Comparison of ENCODE assay signal across 27 cellular contexts in the genomic region with DNA sequence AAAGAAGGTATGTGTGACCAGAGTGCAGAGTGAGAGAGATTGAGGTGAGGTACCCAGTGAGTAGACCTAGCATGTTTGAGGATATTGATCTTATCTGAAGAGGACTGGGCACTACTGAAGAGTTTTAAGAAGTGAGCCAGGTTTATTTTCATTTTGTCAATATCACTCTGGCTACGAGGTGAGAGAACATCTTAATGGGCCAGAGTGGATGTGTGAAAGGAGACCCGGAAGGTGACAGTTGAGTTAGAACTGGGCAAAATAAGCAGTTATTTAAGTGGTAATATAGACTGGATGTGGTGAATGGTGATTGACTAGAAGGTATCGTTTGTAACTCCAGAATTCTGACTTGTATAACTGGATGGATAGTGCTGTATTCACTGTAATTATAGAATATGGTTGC.
"Had no signal": no experiment of that assay in that cellular context is flagged by ENCODE, and none has a peak within 500 bp of the region (broad histone marks: within the 10 kb centered on the region; RNA-seq: fewer than 3 reads in every experiment).

No MANE protein-coding gene starts in this region.

- H3K9me3 ChIP-seq: heart left ventricle, lower lobe of right lung, neutrophil, ovary, transverse colon had no signal

- H3K27me3 ChIP-seq: brain microvascular endothelial cell, heart left ventricle, neutrophil, ovary, transverse colon had no signal

- ATAC-seq: activated CD4-positive, alpha-beta T cell treated with anti-CD3 and anti-CD28 coated beads for 36 hours; left colon; lower lobe of right lung; naive thymus-derived CD8-positive, alpha-beta T cell; sciatic nerve; stimulated activated effector memory CD8-positive, alpha-beta T cell treated with anti-CD3 and anti-CD28 coated beads, Interleukin-12 subunit alpha, Interleukin-12 subunit beta, amount 100 ng/mL, for 72 hours; stimulated activated naive CD8-positive, alpha-beta T cell treated with anti-CD3 and anti-CD28 coated beads, Interleukin-15, amount 100 ng/mL, for 72 hours had no signal

- H3K27ac ChIP-seq: brain microvascular endothelial cell, epithelial cell of prostate, lower lobe of right lung, neutrophil, ovary, transverse colon had no signal

- H3K9me3 Mint-ChIP-seq: activated naive CD4-positive, alpha-beta T cell treated with anti-CD3 and anti-CD28 coated beads, Interleukin-2, amount 10 ng/mL, durations not matched to agents 7 days and 5 days; activated T-cell treated with anti-CD3 and anti-CD28 coated beads, Interleukin-2, amount 50 U/mL, for 24 hours; activated T-helper 2 cell treated with anti-CD3 and anti-CD28 coated beads, Interferon-gamma antibody, Interleukin-2, Interleukin-4, amounts not matched to agents 10 μg/mL and 5 μg/mL and 100 μg/mL, durations not matched to agents 14 hours and 24 hours and 36 hours; central memory CD8-positive, alpha-beta T cell; endodermal cell; naive thymus-derived CD8-positive, alpha-beta T cell; stimulated activated effector memory CD8-positive, alpha-beta T cell treated with anti-CD3 and anti-CD28 coated beads, Interleukin-12 subunit alpha, Interleukin-12 subunit beta, amount 100 ng/mL, for 72 hours; stimulated activated naive CD8-positive, alpha-beta T cell treated with anti-CD3 and anti-CD28 coated beads, Interleukin-15, amount 100 ng/mL, for 72 hours; T-helper 1 cell treated with Interleukin-12 subunit alpha and Interleukin-12 subunit beta and Interleukin-4 antibody, amounts not matched to agents 30 μg/mL and 1 μg/mL, for 36 hours had no signal

- H3K4me3 ChIP-seq: heart left ventricle, lower lobe of right lung, ovary, transverse colon had no signal

- H3K36me3 ChIP-seq: brain microvascular endothelial cell, neutrophil, ovary, transverse colon had no signal

- H3K36me3 Mint-ChIP-seq: activated naive CD4-positive, alpha-beta T cell treated with anti-CD3 and anti-CD28 coated beads, Interleukin-2, amount 10 ng/mL, durations not matched to agents 7 days and 5 days; stimulated activated effector memory CD8-positive, alpha-beta T cell treated with anti-CD3 and anti-CD28 coated beads, Interleukin-12 subunit alpha, Interleukin-12 subunit beta, amount 100 ng/mL, for 72 hours had no signal

- H3K4me1 ChIP-seq: transverse colon had no signal

- H3K27me3 Mint-ChIP-seq: activated B cell treated with CpG ODN at 0.5 μM for 24 hours; activated CD4-positive, alpha-beta T cell treated with anti-CD3 and anti-CD28 coated beads for 36 hours; activated naive CD4-positive, alpha-beta T cell treated with anti-CD3 and anti-CD28 coated beads, Interleukin-2, amount 10 ng/mL, durations not matched to agents 7 days and 5 days; activated T-cell treated with anti-CD3 and anti-CD28 coated beads, Interleukin-2, amount 50 U/mL, for 24 hours; central memory CD8-positive, alpha-beta T cell; naive thymus-derived CD8-positive, alpha-beta T cell; stimulated activated naive CD8-positive, alpha-beta T cell treated with anti-CD3 and anti-CD28 coated beads, Interleukin-15, amount 100 ng/mL, for 72 hours had no signal

- H3K4me1 Mint-ChIP-seq: activated B cell treated with CpG ODN at 0.5 μM for 24 hours; activated naive CD4-positive, alpha-beta T cell treated with anti-CD3 and anti-CD28 coated beads, Interleukin-2, amount 10 ng/mL, durations not matched to agents 7 days and 5 days had no signal

- H3K27ac Mint-ChIP-seq: activated B cell treated with CpG ODN at 0.5 μM for 24 hours; activated CD4-positive, alpha-beta T cell treated with anti-CD3 and anti-CD28 coated beads for 36 hours; activated naive CD4-positive, alpha-beta T cell treated with anti-CD3 and anti-CD28 coated beads, Interleukin-2, amount 10 ng/mL, durations not matched to agents 7 days and 5 days; activated T-helper 2 cell treated with anti-CD3 and anti-CD28 coated beads, Interferon-gamma antibody, Interleukin-2, Interleukin-4, amounts not matched to agents 10 μg/mL and 5 μg/mL and 100 μg/mL, durations not matched to agents 14 hours and 24 hours and 36 hours; stimulated activated effector memory CD8-positive, alpha-beta T cell treated with anti-CD3 and anti-CD28 coated beads, Interleukin-12 subunit alpha, Interleukin-12 subunit beta, amount 100 ng/mL, for 72 hours; T-helper 1 cell treated with Interleukin-12 subunit alpha and Interleukin-12 subunit beta and Interleukin-4 antibody, amounts not matched to agents 30 μg/mL and 1 μg/mL, for 36 hours had no signal

- DNase-seq: activated B cell treated with CpG ODN at 0.5 μM for 24 hours; activated CD4-positive, alpha-beta T cell treated with anti-CD3 and anti-CD28 coated beads for 36 hours; activated CD4-positive, alpha-beta T cell treated with anti-CD3 and anti-CD28 coated beads, Interleukin-2, amount 50 U/mL, for 4 hours; activated CD8-positive, alpha-beta memory T cell treated with anti-CD3 and anti-CD28 coated beads for 24 hours; activated CD8-positive, alpha-beta memory T cell treated with anti-CD3 and anti-CD28 coated beads, Interleukin-2, amount 50 U/mL, for 4 hours; activated naive CD4-positive, alpha-beta T cell treated with anti-CD3 and anti-CD28 coated beads, Interleukin-2, amount 10 ng/mL, durations not matched to agents 7 days and 5 days; activated T-cell treated with anti-CD3 and anti-CD28 coated beads, Interleukin-2, amount 50 U/mL, for 24 hours; anterior cingulate cortex; brain microvascular endothelial cell; endodermal cell; heart left ventricle; islet precursor cell; left colon; lower lobe of right lung; naive thymus-derived CD8-positive, alpha-beta T cell; ovary; small intestine; stimulated activated CD4-positive, alpha-beta T cell treated with anti-CD3 and anti-CD28 coated beads, Interleukin-2, amount 100 ng/mL, for 24 hours; stimulated activated naive CD8-positive, alpha-beta T cell treated with anti-CD3 and anti-CD28 coated beads, Interleukin-15, amount 100 ng/mL, for 72 hours; transverse colon had no signal

- H3K4me3 Mint-ChIP-seq: activated B cell treated with CpG ODN at 0.5 μM for 24 hours; activated CD4-positive, alpha-beta T cell treated with anti-CD3 and anti-CD28 coated beads for 36 hours; activated naive CD4-positive, alpha-beta T cell treated with anti-CD3 and anti-CD28 coated beads, Interleukin-2, amount 10 ng/mL, durations not matched to agents 7 days and 5 days; activated T-cell treated with anti-CD3 and anti-CD28 coated beads, Interleukin-2, amount 50 U/mL, for 24 hours; central memory CD8-positive, alpha-beta T cell; endodermal cell; naive thymus-derived CD8-positive, alpha-beta T cell; stimulated activated effector memory CD8-positive, alpha-beta T cell treated with anti-CD3 and anti-CD28 coated beads, Interleukin-12 subunit alpha, Interleukin-12 subunit beta, amount 100 ng/mL, for 72 hours; stimulated activated naive CD8-positive, alpha-beta T cell treated with anti-CD3 and anti-CD28 coated beads, Interleukin-15, amount 100 ng/mL, for 72 hours; T-helper 1 cell treated with Interleukin-12 subunit alpha and Interleukin-12 subunit beta and Interleukin-4 antibody, amounts not matched to agents 30 μg/mL and 1 μg/mL, for 36 hours had no signal
